ENCODE assay signal across 17 cellular contexts in the genomic region with DNA sequence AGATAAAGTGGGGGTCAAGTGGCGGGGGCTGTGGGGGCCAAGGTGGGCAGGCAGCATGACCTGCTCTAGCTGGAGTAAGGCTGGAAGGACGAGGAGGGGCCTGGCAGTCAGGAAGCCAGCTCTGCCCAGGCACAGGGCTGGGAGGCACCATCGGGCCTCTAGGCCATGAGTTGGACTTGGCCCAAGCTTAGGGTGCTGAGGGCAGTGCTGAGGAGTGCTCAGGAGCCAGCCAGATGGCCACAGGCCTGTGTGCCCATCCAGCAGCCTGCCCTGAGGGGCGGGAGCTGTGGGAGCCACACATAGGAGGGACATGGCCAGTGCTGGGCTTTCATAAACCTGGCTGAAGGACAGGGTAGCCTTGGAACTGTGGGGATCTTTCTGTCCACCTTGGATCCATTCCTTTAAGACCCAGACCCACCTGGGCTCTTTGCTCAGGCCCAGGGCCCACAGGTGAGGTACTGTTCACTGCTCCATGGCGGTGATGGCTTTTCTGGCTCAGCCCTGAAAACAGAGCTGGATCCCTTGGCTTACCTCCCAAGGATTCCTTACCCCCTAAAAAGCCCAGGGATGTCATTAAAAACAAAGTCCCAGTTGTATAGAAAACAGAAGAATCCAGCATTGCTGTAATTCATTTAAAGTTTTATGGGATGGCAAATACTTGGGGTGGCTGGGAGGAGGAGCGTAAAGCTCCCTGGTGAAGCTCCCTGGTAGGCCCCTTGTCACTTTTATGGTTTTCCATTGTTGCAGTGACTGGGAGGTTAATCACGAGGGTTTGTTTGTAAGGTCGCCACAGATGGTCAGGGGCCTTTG.
DNase-seq lines count a peak whose midpoint lies in the region; TF ChIP-seq lines count a peak whose summit lies in the region.
"Had no signal": no experiment of that assay in that cellular context is flagged by ENCODE, and none has a peak within 500 bp of the region (broad histone marks: within the 10 kb centered on the region; RNA-seq: fewer than 3 reads in every experiment).

No MANE protein-coding gene starts in this region.

- H3K79me1 ChIP-seq in trophoblast cell (ENCODE audit: low read length), result no peaks in the 10 kb centered on the region

- H3K23ac ChIP-seq in trophoblast cell (ENCODE audit: low read length), result no peak overlapping the region

- no peak overlapping the region for H4K8ac ChIP-seq in trophoblast cell (ENCODE audit: low read depth, low read length)

- H2AFZ ChIP-seq in trophoblast cell (ENCODE audit: insufficient read depth, low read length, poor library complexity), result no peak overlapping the region

- H3K4me1 ChIP-seq in HEK293 (ENCODE audit: control insufficient read depth, insufficient read depth, low read length), result no peaks in the 10 kb centered on the region
- H3K4me1 ChIP-seq in trophoblast cell (ENCODE audit: control insufficient read depth in 1 of 2, insufficient read depth in 2 of 2, low read length in 2 of 2), result peaks cover under 1 to 2% of the 10 kb centered on the region in 2 experiments

- no peak overlapping the region for H2BK12ac ChIP-seq in trophoblast cell (ENCODE audit: low read length)

- H3K9me3 ChIP-seq in HEK293 (ENCODE audit: control insufficient read depth, insufficient read depth, low read depth, low read length) (no peaks in the 10 kb centered on the region), trophoblast cell (ENCODE audit: insufficient read depth, low read depth, low read length) (peaks cover 2% of the 10 kb centered on the region)

- H4K91ac ChIP-seq in trophoblast cell (ENCODE audit: low read depth, low read length), result no peak overlapping the region

- H3K36me3 ChIP-seq in HEK293 (ENCODE audit: control insufficient read depth in 2 of 2, insufficient read depth in 1 of 2, low read length in 2 of 2) (no peaks in the 10 kb centered on the region), trophoblast cell (ENCODE audit: control insufficient read depth in 1 of 2, insufficient read depth in 2 of 2, low read length in 2 of 2) (no peaks in the 10 kb centered on the region)

- H2AK5ac ChIP-seq in trophoblast cell (ENCODE audit: low read length), result no peak overlapping the region

- DNase-seq in DMS 273 (lab: John Stamatoyannopoulos, UW; ENCODE audit: unreplicated experiment) (peak; percentile 45), DMS 273 treated with DMSO at 0.1 percent for 48 hours (lab: John Stamatoyannopoulos, UW) (no peak), fibroblast of villous mesenchyme (ENCODE audit: low read depth) (peak; percentile 34), trophoblast cell (no peak), putamen (ENCODE audit: low spot score) (no peak), NCI-H2081 (lab: John Stamatoyannopoulos, UW) (no peak), NCI-H2227 treated with DMSO at 0.1 percent for 48 hours (lab: John Stamatoyannopoulos, UW) (no peak)
- DNase-seq: 8988T; DMS153; EL; NCI-H1105 treated with DMSO at 0.1 percent for 48 hours; NCI-H187; NCI-H526 treated with DMSO at 0.1 percent for 48 hours; NK-92 treated with Interleukin-12 subunit alpha and Interleukin-12 subunit beta, amount 100 ng/mL, for 24 hours; OCI-M1 had no signal

- POLR2A ChIA-PET in HEK293 (lab: Yijun Ruan, JAX), result no interaction called here

- H3K79me2 ChIP-seq in trophoblast cell (ENCODE audit: control insufficient read depth, insufficient read depth, low read length, poor library complexity), result peaks cover under 1% of the 10 kb centered on the region

- WGBS in trophoblast cell (ENCODE audit: extremely low coverage, insufficient coverage, insufficient read length), result no CpG with 5 or more reads among the region's 8 CpGs

- no peak overlapping the region for H3K14ac ChIP-seq in trophoblast cell (ENCODE audit: low read length)

- no peak overlapping the region for H2BK5ac ChIP-seq in trophoblast cell (ENCODE audit: low read depth, low read length, poor library complexity)

- no peaks in the 10 kb centered on the region for H3K27me3 ChIP-seq in trophoblast cell (ENCODE audit: insufficient read depth, low read length)

- no peak overlapping the region for H4K12ac ChIP-seq in trophoblast cell (ENCODE audit: low read depth, low read length)

- no peak overlapping the region for H2BK120ac ChIP-seq in trophoblast cell (ENCODE audit: insufficient read depth, low read length, poor library complexity)

- H3K4me3 ChIP-seq in HEK293 (ENCODE audit: low read depth, low read length), result no peak overlapping the region
- no peak overlapping the region for H3K4me3 ChIP-seq in fibroblast of villous mesenchyme (ENCODE audit: low read depth, low read length)
- H3K4me3 ChIP-seq in trophoblast cell (ENCODE audit: low read depth, low read length), result peak overlapping the region; percentile 43

- no peak overlapping the region for H3K18ac ChIP-seq in trophoblast cell (ENCODE audit: low read length)

- CTCF ChIA-PET in HEK293 (lab: Yijun Ruan, JAX), result no interaction called here

- no peak overlapping the region for H3K27ac ChIP-seq in HEK293 (ENCODE audit: extremely low read depth, low read depth, low read length)
- H3K27ac ChIP-seq in trophoblast cell (ENCODE audit: low read depth, low read length), result no peak overlapping the region
- H3K27ac ChIP-seq: RWPE1 had no signal

- TF ChIP-seq CTCF in HEK293 (tag by site-specific recombination; IDR thresholded peaks at IDR 0.05) (no peak), fibroblast of villous mesenchyme (IDR thresholded peaks at IDR 0.05; ENCODE audit: insufficient read depth, low read depth, low read length) (no peak)

- no peak overlapping the region for H3K4ac ChIP-seq in trophoblast cell (ENCODE audit: low read depth, low read length)

- H3K4me2 ChIP-seq in trophoblast cell (ENCODE audit: low read length), result no peak overlapping the region

- H3K9ac ChIP-seq in trophoblast cell (ENCODE audit: low read length), result no peak overlapping the region

TF ChIP-seq in HEK293, 187 proteins besides CTCF, POLR2A, EP300 and RAD21:
- TF ChIP-seq ZIC2 (tag by site-specific recombination; IDR thresholded peaks at IDR 0.05), result peak; percentile 82
- TF ChIP-seq GLIS1 (tag by site-specific recombination; IDR thresholded peaks at IDR 0.05), result peak; percentile 98
- no peak for TF ChIP-seq ZNF670 (tag by site-specific recombination; IDR thresholded peaks at IDR 0.05; ENCODE audit: low read depth)
- peak; percentile 14; the same call in 1 of the 2 replicates for TF ChIP-seq WT1 (tag by site-specific recombination; IDR thresholded peaks at IDR 0.05)

Comparison
In these comparisons a context has a peak if more than half of its experiments do, and no peak if none do; other contexts are left out.
1. DNase-seq: peak in DMS 273 (single experiment) and fibroblast of villous mesenchyme (single experiment); none in DMS 273 treated with DMSO at 0.1 percent for 48 hours (single experiment), trophoblast cell (0 of 2), putamen (single experiment), NCI-H2081 (0 of 2) and NCI-H2227 treated with DMSO at 0.1 percent for 48 hours (single experiment).